ENCODE assay signal across 14 cellular contexts in the genomic region with DNA sequence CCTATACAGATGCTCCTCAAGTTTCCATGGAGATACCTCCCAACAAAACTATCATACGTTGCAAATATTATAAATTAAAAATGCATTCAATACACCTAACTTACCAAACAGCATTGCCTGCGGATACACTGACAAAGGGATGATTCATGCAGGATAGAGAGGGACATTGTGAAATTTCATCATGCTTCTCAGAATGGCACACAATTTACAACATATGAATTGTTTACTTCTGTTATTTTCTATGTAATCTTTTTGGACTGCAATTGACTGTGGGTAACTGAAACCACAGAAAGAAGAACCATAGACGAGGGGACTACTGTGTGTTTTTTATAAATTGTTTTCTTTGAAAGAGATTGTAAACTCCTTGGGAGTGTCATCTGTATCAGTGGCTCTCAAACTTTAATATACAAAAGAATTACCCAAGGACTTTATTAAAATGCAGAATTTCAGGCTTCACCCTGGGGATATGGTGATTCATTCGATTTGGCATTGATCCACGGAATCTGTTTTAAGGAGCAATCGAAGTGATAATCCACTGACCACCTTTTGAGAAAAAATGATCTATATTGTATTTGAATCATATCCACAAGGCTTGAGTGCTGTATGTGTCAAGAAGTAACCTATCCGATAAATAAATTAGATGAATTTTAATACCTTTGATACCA.
A peak's percentile ranks its signal among the peaks of the same experiment; 100 is the strongest.
DNase-seq lines count a peak whose midpoint lies in the region; ATAC-seq lines count a peak whose summit lies in the region.
"Had no signal": no experiment of that assay in that cellular context is flagged by ENCODE, and none has a peak within 500 bp of the region (broad histone marks: within the 10 kb centered on the region; RNA-seq: fewer than 3 reads in every experiment).

No MANE protein-coding gene starts in this region.

- H3K36me3 Mint-ChIP-seq in activated T-helper 1 cell treated with anti-CD3 and anti-CD28 coated beads, Interleukin-12 subunit alpha, Interleukin-12 subunit beta, Interleukin-2, Interleukin-4 antibody, amounts not matched to agents 30 ng/mL and 10 ng/mL and 1 ng/mL, durations not matched to agents 14 hours and 24 hours and 36 hours (ENCODE audit: low read depth), result no peaks in the 10 kb centered on the region
- H3K36me3 Mint-ChIP-seq: type B pancreatic cell had no signal

- peaks cover 14% of the 10 kb centered on the region for H3K27me3 Mint-ChIP-seq in activated T-helper 1 cell treated with anti-CD3 and anti-CD28 coated beads, Interleukin-12 subunit alpha, Interleukin-12 subunit beta, Interleukin-2, Interleukin-4 antibody, amounts not matched to agents 30 ng/mL and 10 ng/mL and 1 ng/mL, durations not matched to agents 14 hours and 24 hours and 36 hours (ENCODE audit: insufficient read depth)
- H3K27me3 Mint-ChIP-seq: type B pancreatic cell had no signal

- DNase-seq in HT1080 (ENCODE audit: low read depth) (peak; percentile 26), OCI-M1 (lab: John Stamatoyannopoulos, UW) (peak; percentile 30), fibroblast of gingiva (ENCODE audit: low read depth) (peak; percentile 15), skeletal muscle cell (ENCODE audit: low read depth) (peak; percentile 39)
- DNase-seq in activated T-helper 1 cell treated with anti-CD3 and anti-CD28 coated beads, Interleukin-12 subunit alpha, Interleukin-12 subunit beta, Interleukin-2, Interleukin-4 antibody, amounts not matched to agents 30 ng/mL and 10 ng/mL and 1 ng/mL, durations not matched to agents 14 hours and 24 hours and 36 hours (ENCODE audit: low spot score), result no peak
- DNase-seq: activated CD4-positive, alpha-beta T cell treated with anti-CD3 and anti-CD28 coated beads for 48 hours; activated gamma-delta T cell; NCI-H1417; nephron progenitor cell; T-helper 17 cell had no signal

- no peaks in the 10 kb centered on the region for H3K4me1 Mint-ChIP-seq in activated T-helper 1 cell treated with anti-CD3 and anti-CD28 coated beads, Interleukin-12 subunit alpha, Interleukin-12 subunit beta, Interleukin-2, Interleukin-4 antibody, amounts not matched to agents 30 ng/mL and 10 ng/mL and 1 ng/mL, durations not matched to agents 14 hours and 24 hours and 36 hours (ENCODE audit: low read depth)
- H3K4me1 Mint-ChIP-seq: T-helper 17 cell had no signal

- H3K9me3 Mint-ChIP-seq in activated T-helper 1 cell treated with anti-CD3 and anti-CD28 coated beads, Interleukin-12 subunit alpha, Interleukin-12 subunit beta, Interleukin-2, Interleukin-4 antibody, amounts not matched to agents 30 ng/mL and 10 ng/mL and 1 ng/mL, durations not matched to agents 14 hours and 24 hours and 36 hours, result no peaks in the 10 kb centered on the region
- H3K9me3 Mint-ChIP-seq: nephron progenitor cell, type B pancreatic cell had no signal

- no peak overlapping the region for H3K4me3 Mint-ChIP-seq in activated T-helper 1 cell treated with anti-CD3 and anti-CD28 coated beads, Interleukin-12 subunit alpha, Interleukin-12 subunit beta, Interleukin-2, Interleukin-4 antibody, amounts not matched to agents 30 ng/mL and 10 ng/mL and 1 ng/mL, durations not matched to agents 14 hours and 24 hours and 36 hours
- H3K4me3 Mint-ChIP-seq: nephron progenitor cell, T-helper 17 cell, type B pancreatic cell had no signal

- intact Hi-C loops in activated T-helper 1 cell treated with anti-CD3 and anti-CD28 coated beads, Interleukin-12 subunit alpha, Interleukin-12 subunit beta, Interleukin-2, Interleukin-4 antibody, amounts not matched to agents 30 ng/mL and 10 ng/mL and 1 ng/mL, durations not matched to agents 14 hours and 24 hours and 36 hours (cut with micrococcal nuclease), result no loop called here

- H3K27ac Mint-ChIP-seq in activated T-helper 1 cell treated with anti-CD3 and anti-CD28 coated beads, Interleukin-12 subunit alpha, Interleukin-12 subunit beta, Interleukin-2, Interleukin-4 antibody, amounts not matched to agents 30 ng/mL and 10 ng/mL and 1 ng/mL, durations not matched to agents 14 hours and 24 hours and 36 hours, result no peak overlapping the region
- H3K27ac Mint-ChIP-seq: T-helper 17 cell, type B pancreatic cell had no signal

- H3K4me3 ChIP-seq in skeletal muscle cell (ENCODE audit: low read depth, low read length), result no peak overlapping the region
- H3K4me3 ChIP-seq: GM12878 had no signal

- ATAC-seq in GM21737 (IDR thresholded peaks at IDR 0.05; ENCODE audit: unreplicated experiment) (no peak), HG02970 (IDR thresholded peaks at IDR 0.05; ENCODE audit: low FRiP score, unreplicated experiment) (no peak)
- ATAC-seq: GM12878, T-helper 17 cell had no signal
